Comparison of ENCODE assay signal across 10 cellular contexts in genomic region chr15:23690450-23690852, GRCh38. TPM values are rescaled to one million over a fixed set of nuclear protein-coding genes. Genes with fewer than 3 reads are reported as not detected.
DNase-seq lines count a peak whose midpoint lies in the region; ATAC-seq and TF ChIP-seq lines count a peak whose summit lies in the region.
"Had no signal": no experiment of that assay in that cellular context is flagged by ENCODE, and none has a peak within 500 bp of the region (broad histone marks: within the 10 kb centered on the region; RNA-seq: fewer than 3 reads in every experiment).

No MANE protein-coding gene starts in this region.

- TF ChIP-seq POLR2A in GM18505 (IDR thresholded peaks at IDR 0.05; ENCODE audit: borderline replicate concordance, extremely low read depth, insufficient read depth, insufficient read length): no peak

- H3K4me3 ChIP-seq in fibroblast of the aortic adventitia (ENCODE audit: low read depth, low read length): no peak overlapping the region

- TF ChIP-seq CTCF in fibroblast of the aortic adventitia (IDR thresholded peaks at IDR 0.05; ENCODE audit: insufficient read depth, low read length): no peak

- ATAC-seq in GM18505 (IDR thresholded peaks at IDR 0.05; ENCODE audit: unreplicated experiment): no peak

- peak; percentile 47 to 77 for DNase-seq in NCI-H524 (lab: John Stamatoyannopoulos, UW)
- no peak for DNase-seq in NCI-H524 treated with DMSO at 0.1 percent for 48 hours (lab: John Stamatoyannopoulos, UW)
- DNase-seq in fibroblast of the aortic adventitia (ENCODE audit: low read depth): peak; percentile 48
- peak; percentile 70 for DNase-seq in mucosa of gallbladder (ENCODE audit: low spot score)
- DNase-seq in ureter (ENCODE audit: low spot score): peak; percentile 67
- no peak for DNase-seq in activated CD8-positive, alpha-beta memory T cell treated with anti-CD3 and anti-CD28 coated beads, Interleukin-2, amount 50 U/mL, for 4 hours
- no peak for DNase-seq in DMS53 treated with DMSO at 0.1 percent for 48 hours (lab: John Stamatoyannopoulos, UW; ENCODE audit: unreplicated experiment)
- DNase-seq: activated B cell treated with CpG ODN at 0.5 μM for 24 hours, NCI-H2081 treated with DMSO at 0.1 percent for 48 hours had no signal

RNA-seq across cellular contexts. Expression of gene NDN, which starts 3.3 kb away (rescaled TPM):
- 28.4 and 89.0 TPM in 2 replicates for total RNA-seq in fibroblast of the aortic adventitia (ENCODE audit: low replicate concordance)
- total RNA-seq in mucosa of gallbladder: 61.9 TPM
- total RNA-seq in ureter: 36.1 TPM
- total RNA-seq: activated B cell treated with CpG ODN at 0.5 μM for 24 hours had no signal

RNA-seq across cellular contexts. Expression of gene MAGEL2, which starts 42.8 kb away (rescaled TPM):
- under 0.01 and 0.08 TPM in 2 replicates for total RNA-seq in fibroblast of the aortic adventitia (ENCODE audit: low replicate concordance)
- 0.40 TPM for total RNA-seq in mucosa of gallbladder
- total RNA-seq in ureter: 0.70 TPM
- total RNA-seq: activated B cell treated with CpG ODN at 0.5 μM for 24 hours had no signal

Comparison
In these comparisons a context has a peak if more than half of its experiments do, and no peak if none do; other contexts are left out.
1. DNase-seq: peak in NCI-H524 (2 of 2), fibroblast of the aortic adventitia (single experiment), mucosa of gallbladder (single experiment) and ureter (single experiment); none in NCI-H524 treated with DMSO at 0.1 percent for 48 hours (single experiment), activated CD8-positive, alpha-beta memory T cell treated with anti-CD3 and anti-CD28 coated beads, Interleukin-2, amount 50 U/mL, for 4 hours (single experiment) and DMS53 treated with DMSO at 0.1 percent for 48 hours (single experiment).